8 cellular contexts compared by ENCODE assay signal in the genomic region with DNA sequence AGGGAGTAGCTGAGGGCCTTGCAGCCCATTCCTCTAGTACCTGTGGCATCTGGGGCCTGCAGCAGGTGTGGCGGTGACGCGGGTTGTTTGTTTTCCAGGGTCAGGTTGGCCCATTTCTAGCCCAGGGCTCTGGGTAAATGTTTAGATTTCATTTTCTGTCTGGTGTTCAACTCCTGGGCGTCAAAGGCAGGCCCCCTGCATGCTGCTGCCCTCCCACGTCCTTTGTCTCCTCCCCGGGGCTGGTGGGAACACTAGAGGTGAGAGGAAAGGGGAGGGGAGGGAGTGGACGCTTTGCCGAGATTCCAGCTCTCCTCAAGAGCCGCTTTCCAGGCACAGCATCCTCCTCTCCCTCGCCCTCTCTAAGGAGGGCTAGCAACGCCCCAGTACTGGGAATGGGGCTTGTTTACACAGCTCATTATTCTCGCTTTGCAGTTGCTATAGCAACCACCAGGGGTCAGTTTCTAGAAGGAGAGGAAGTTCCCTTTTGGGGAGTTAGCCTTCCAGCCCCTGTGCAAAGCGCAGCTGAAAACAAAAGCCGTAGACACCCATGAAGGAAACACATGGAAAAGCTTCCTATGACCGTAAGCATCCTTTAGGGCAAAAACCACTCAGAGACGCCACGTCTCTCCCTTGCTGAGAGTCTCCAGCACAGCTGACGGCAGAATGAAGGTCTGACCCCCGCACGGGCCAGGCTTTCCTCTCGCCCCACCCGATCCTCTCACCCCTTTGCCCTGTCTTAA.
DNase-seq lines count a peak whose midpoint lies in the region; ATAC-seq and TF ChIP-seq lines count a peak whose summit lies in the region.

No MANE protein-coding gene starts in this region.

- TF ChIP-seq POLR2A in testis (IDR thresholded peaks at IDR 0.05) (no peak), vagina (IDR thresholded peaks at IDR 0.05) (no peak)

- TF ChIP-seq CTCF in choroid plexus epithelial cell (conservative IDR thresholded peaks at IDR 0.05; ENCODE audit: low read depth, low read length): peak; percentile 77
- TF ChIP-seq CTCF in testis (IDR thresholded peaks at IDR 0.05): peak; percentile 48 to 67 (median 58)
- peak in 1 of 3 experiments; percentile 30 for TF ChIP-seq CTCF in vagina (IDR thresholded peaks at IDR 0.05)

- H3K27ac ChIP-seq in testis: peak overlapping the region; percentile 25 to 56
- H3K27ac ChIP-seq in vagina: no peak overlapping the region

- 13 to 18% methylated on average over 15 to 22 of the region's 22 CpGs for WGBS in testis, 2 donors

- H3K27me3 ChIP-seq in testis: no peaks in the 10 kb centered on the region
- H3K27me3 ChIP-seq in vagina: no peaks in the 10 kb centered on the region

- H3K9me3 ChIP-seq in testis (no peaks in the 10 kb centered on the region), vagina (no peaks in the 10 kb centered on the region)

- peak; percentile 44 for DNase-seq in DMS79 treated with DMSO at 0.1 percent for 48 hours (lab: John Stamatoyannopoulos, UW)
- peak; percentile 61 for DNase-seq in NOMO-1 treated with dmso at 0.1 percent for 144 hours (lab: John Stamatoyannopoulos, UW; ENCODE audit: unreplicated experiment)
- peak; percentile 80 for DNase-seq in choroid plexus epithelial cell (ENCODE audit: low read depth)
- DNase-seq in left lobe of liver (ENCODE audit: low spot score): peak; percentile 79
- DNase-seq in testis: peak; percentile 80
- DNase-seq in vagina (ENCODE audit: extremely low spot score in 2 of 2): no peak

- H3K4me3 ChIP-seq in choroid plexus epithelial cell (ENCODE audit: low read depth, low read length): no peak overlapping the region
- peak overlapping the region; percentile 15 to 34 for H3K4me3 ChIP-seq in testis
- no peak overlapping the region for H3K4me3 ChIP-seq in vagina

- intact Hi-C loops in testis (cut with DNase I; ENCODE audit: low total_unique reads): no loop called here
- intact Hi-C loops in vagina (cut with DNase I): no loop called here

- ATAC-seq in GM19397 (IDR thresholded peaks at IDR 0.05; ENCODE audit: unreplicated experiment): peak; percentile 73
- ATAC-seq in HG03521 (IDR thresholded peaks at IDR 0.05; ENCODE audit: unreplicated experiment): peak; percentile 90
- peak; percentile 94 for ATAC-seq in left lobe of liver

- peaks cover 10% of the 10 kb centered on the region for H3K4me1 ChIP-seq in testis
- H3K4me1 ChIP-seq in vagina: no peaks in the 10 kb centered on the region

- H3K36me3 ChIP-seq in testis (ENCODE audit: low read depth, missing control alignments) (no peaks in the 10 kb centered on the region), vagina (no peaks in the 10 kb centered on the region)

Comparison
In these comparisons a context has a peak if more than half of its experiments do, and no peak if none do; other contexts are left out.
1. DNase-seq: peak in DMS79 treated with DMSO at 0.1 percent for 48 hours (single experiment), NOMO-1 treated with dmso at 0.1 percent for 144 hours (single experiment), choroid plexus epithelial cell (single experiment), left lobe of liver (single experiment) and testis (single experiment); none in vagina (0 of 2).
2. H3K4me3 ChIP-seq: peak in testis (2 of 2); none in choroid plexus epithelial cell (single experiment) and vagina (0 of 2).
3. Peak in every context shown above with its lines, with median percentiles within 50 percentile points of each other: ATAC-seq.